29 cellular contexts compared by ENCODE assay signal in genomic region chr3:65844370-65844769, GRCh38.
"Had no signal": no experiment of that assay in that cellular context is flagged by ENCODE, and none has a peak within 500 bp of the region (broad histone marks: within the 10 kb centered on the region; RNA-seq: fewer than 3 reads in every experiment).

No MANE protein-coding gene starts in this region.

- H3K9me3 Mint-ChIP-seq: stimulated activated memory B cell treated with anti-CD40 and anti-IgM and Interleukin-4, amounts not matched to agents 10 μg/mL and 1 μg/mL and 100 μg/mL, for 72 hours; stimulated activated naive CD8-positive, alpha-beta T cell treated with anti-CD3 and anti-CD28 coated beads, Interleukin-15, amount 100 ng/mL, for 72 hours had no signal

- H3K4me3 ChIP-seq: heart left ventricle, lung, neural progenitor cell, right atrium auricular region, right lobe of liver, smooth muscle cell, transverse colon, upper lobe of left lung had no signal

- H3K27ac Mint-ChIP-seq: mesothelial cell of epicardium; naive B cell; natural killer cell; nephron progenitor cell; neural progenitor cell; progenitor cell of endocrine pancreas; stimulated activated memory B cell treated with anti-CD40 and anti-IgM and Interleukin-4, amounts not matched to agents 10 μg/mL and 1 μg/mL and 100 μg/mL, for 72 hours; stimulated activated naive CD8-positive, alpha-beta T cell treated with anti-CD3 and anti-CD28 coated beads, Interleukin-15, amount 100 ng/mL, for 72 hours had no signal

- H3K4me1 Mint-ChIP-seq: naive B cell; natural killer cell; stimulated activated memory B cell treated with anti-CD40 and anti-IgM and Interleukin-4, amounts not matched to agents 10 μg/mL and 1 μg/mL and 100 μg/mL, for 72 hours; stimulated activated naive CD8-positive, alpha-beta T cell treated with anti-CD3 and anti-CD28 coated beads, Interleukin-15, amount 100 ng/mL, for 72 hours had no signal

- H3K27ac ChIP-seq: heart left ventricle, neural progenitor cell, neutrophil, right atrium auricular region, right lobe of liver, transverse colon, upper lobe of left lung had no signal

- H3K36me3 Mint-ChIP-seq: naive B cell; natural killer cell; stimulated activated memory B cell treated with anti-CD40 and anti-IgM and Interleukin-4, amounts not matched to agents 10 μg/mL and 1 μg/mL and 100 μg/mL, for 72 hours had no signal

- DNase-seq: heart left ventricle; hypothalamus; islet precursor cell; kidney glomerular epithelial cell; left cardiac atrium; mesendoderm; naive B cell; natural killer cell; nephron progenitor cell; occipital lobe; right lobe of liver; stimulated activated CD4-positive, alpha-beta T cell treated with anti-CD3 and anti-CD28 coated beads, Interleukin-1b, Interleukin-23, amount 100 ng/mL, for 48 hours; stimulated activated CD4-positive, alpha-beta T cell treated with anti-CD3 and anti-CD28 coated beads, Interleukin-2, amount 100 ng/mL, for 48 hours; stimulated activated CD4-positive, alpha-beta T cell treated with anti-CD3 and anti-CD28 coated beads, Interleukin-4, amount 100 ng/mL, for 4 hours; stimulated activated CD8-positive, alpha-beta memory T cell treated with anti-CD3 and anti-CD28 coated beads, Interleukin-4, amount 100 ng/mL, for 48 hours; stimulated activated naive CD4-positive, alpha-beta T cell treated with Interleukin-2 at 50 U/mL for 16 hours; stimulated activated naive CD8-positive, alpha-beta T cell treated with anti-CD3 and anti-CD28 coated beads, Interleukin-15, amount 100 ng/mL, for 72 hours; substantia nigra; transverse colon; upper lobe of left lung had no signal

- H3K27me3 Mint-ChIP-seq: progenitor cell of endocrine pancreas; stimulated activated memory B cell treated with anti-CD40 and anti-IgM and Interleukin-4, amounts not matched to agents 10 μg/mL and 1 μg/mL and 100 μg/mL, for 72 hours; stimulated activated naive CD8-positive, alpha-beta T cell treated with anti-CD3 and anti-CD28 coated beads, Interleukin-15, amount 100 ng/mL, for 72 hours had no signal

- ATAC-seq: heart left ventricle; left cardiac atrium; left lobe of liver; natural killer cell; right lobe of liver; stimulated activated memory B cell treated with anti-CD40 and anti-IgM and Interleukin-4, amounts not matched to agents 10 μg/mL and 1 μg/mL and 100 μg/mL, for 72 hours; stimulated activated naive CD8-positive, alpha-beta T cell treated with anti-CD3 and anti-CD28 coated beads, Interleukin-15, amount 100 ng/mL, for 72 hours had no signal

- H3K27me3 ChIP-seq: heart left ventricle, neural progenitor cell, neutrophil, right atrium auricular region, right lobe of liver, transverse colon, upper lobe of left lung had no signal

- H3K4me3 Mint-ChIP-seq: mesothelial cell of epicardium; naive B cell; natural killer cell; nephron progenitor cell; neural progenitor cell; stimulated activated memory B cell treated with anti-CD40 and anti-IgM and Interleukin-4, amounts not matched to agents 10 μg/mL and 1 μg/mL and 100 μg/mL, for 72 hours; stimulated activated naive CD8-positive, alpha-beta T cell treated with anti-CD3 and anti-CD28 coated beads, Interleukin-15, amount 100 ng/mL, for 72 hours had no signal

- H3K9me3 ChIP-seq: neutrophil, right atrium auricular region, right lobe of liver, transverse colon, upper lobe of left lung had no signal

- H3K4me1 ChIP-seq: neural progenitor cell, right atrium auricular region, right lobe of liver, transverse colon had no signal

- H3K36me3 ChIP-seq: heart left ventricle, neural progenitor cell, neutrophil, right atrium auricular region, right lobe of liver, transverse colon, upper lobe of left lung had no signal
